ENCODE assay signal across 10 cellular contexts in the genomic region with DNA sequence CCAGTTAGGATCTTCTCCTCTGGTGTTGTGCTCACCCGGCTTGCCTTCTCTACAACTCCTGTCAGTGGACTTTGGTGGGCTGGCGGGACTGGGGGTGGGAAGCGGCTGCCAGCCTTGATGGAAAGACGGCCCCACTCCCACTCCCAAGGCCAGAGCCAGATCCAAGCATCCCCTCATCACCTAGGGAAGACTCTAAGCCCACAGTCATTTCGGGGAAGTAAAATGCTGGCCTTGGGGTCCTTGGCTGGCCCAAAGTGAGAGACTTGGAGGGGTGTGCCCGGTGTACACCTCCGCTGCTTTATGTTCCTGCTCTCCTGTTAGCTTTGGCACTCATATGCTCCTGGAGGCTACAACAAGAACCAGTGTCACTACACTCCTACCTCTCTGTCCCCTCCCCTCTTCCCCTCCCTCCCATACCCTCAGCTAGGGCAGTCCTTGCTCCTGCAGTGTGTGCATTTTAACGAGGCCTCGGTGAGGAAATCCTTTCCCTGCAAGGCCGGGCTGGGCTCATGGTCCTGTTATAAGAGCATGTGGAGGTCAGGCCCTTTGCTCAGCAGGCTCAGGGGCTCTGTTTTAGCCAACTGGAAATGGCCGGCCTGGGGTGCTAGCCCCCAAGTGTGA. TPM values are rescaled to one million over a fixed set of nuclear protein-coding genes. Genes with fewer than 3 reads are reported as not detected.
DNase-seq lines count a peak whose midpoint lies in the region; ATAC-seq and TF ChIP-seq lines count a peak whose summit lies in the region.
"Had no signal": no experiment of that assay in that cellular context is flagged by ENCODE, and none has a peak within 500 bp of the region (broad histone marks: within the 10 kb centered on the region; RNA-seq: fewer than 3 reads in every experiment).

No MANE protein-coding gene starts in this region.

- H4K8ac ChIP-seq in neuronal stem cell (ENCODE audit: low read depth, low read length) = no peak overlapping the region

- intact Hi-C loops in CD4-positive, alpha-beta T cell (cut with DNase I, micrococcal nuclease) = loop anchor here in 1 of 2 experiments (5.0 kb wide), 1 partner anchor 1223 kb away; no protein-coding TSS in a partner anchor
- intact Hi-C loops in activated T-helper 2 cell treated with anti-CD3 and anti-CD28 coated beads, Interferon-gamma antibody, Interleukin-2, Interleukin-4, amounts not matched to agents 10 μg/mL and 5 μg/mL and 100 μg/mL, durations not matched to agents 14 hours and 24 hours and 36 hours (cut with micrococcal nuclease) = no loop called here

- H2AK5ac ChIP-seq in neuronal stem cell (ENCODE audit: low read depth, low read length) = no peak overlapping the region

- H4K91ac ChIP-seq in neuronal stem cell (ENCODE audit: low read depth, low read length, poor library complexity) = no peak overlapping the region

- no peaks in the 10 kb centered on the region for H3K36me3 Mint-ChIP-seq in CD4-positive, alpha-beta T cell (ENCODE audit: low read depth)
- no peaks in the 10 kb centered on the region for H3K36me3 Mint-ChIP-seq in activated T-helper 2 cell treated with anti-CD3 and anti-CD28 coated beads, Interferon-gamma antibody, Interleukin-2, Interleukin-4, amounts not matched to agents 10 μg/mL and 5 μg/mL and 100 μg/mL, durations not matched to agents 14 hours and 24 hours and 36 hours (ENCODE audit: low read depth)

- POLR2A ChIA-PET in CD4-positive, alpha-beta T cell (lab: Charles Lee) = interaction anchor here (0.7 kb wide), 1 partner anchor 9 kb away, joined by 3 read pairs; no protein-coding TSS in a partner anchor

- H3K4me3 ChIP-seq in HFF-Myc (replicated peaks; ENCODE audit: low read depth, low read length) (peak overlapping the region; percentile 83), adipocyte (ENCODE audit: low read length) (peak overlapping the region; percentile 94), neuronal stem cell (ENCODE audit: low read length in 2 of 2) (no peak overlapping the region)
- H3K4me3 ChIP-seq: lung had no signal

- peak overlapping the region; percentile 78 for H2AFZ ChIP-seq in neuronal stem cell (ENCODE audit: low read length)

- no peak for TF ChIP-seq CTCF in CD4-positive, alpha-beta T cell (IDR thresholded peaks at IDR 0.05)
- no peak for TF ChIP-seq CTCF in HFF-Myc (IDR thresholded peaks at IDR 0.05; ENCODE audit: low read depth, low read length, missing control alignments)

- H3K4me2 ChIP-seq in neuronal stem cell (ENCODE audit: insufficient read depth, low read length, poor library complexity, severe bottlenecking) = no peak overlapping the region

- peaks cover 5% of the 10 kb centered on the region for H3K9me3 ChIP-seq in CD4-positive, alpha-beta T cell (ENCODE audit: control insufficient read depth, low read length)
- H3K9me3 ChIP-seq in adipocyte (ENCODE audit: control insufficient read depth, low read length) (no peaks in the 10 kb centered on the region), neuronal stem cell (replicated peaks in 1 of 2; ENCODE audit: control insufficient read depth in 2 of 2, insufficient read depth in 1 of 2, low read depth in 1 of 2, low read length in 2 of 2) (peaks cover 2 to 17% of the 10 kb centered on the region in 2 donors)

- peak overlapping the region; percentile 93 for H3K9ac ChIP-seq in adipocyte (ENCODE audit: low read length)
- H3K9ac ChIP-seq in neuronal stem cell (ENCODE audit: low read depth, low read length, poor library complexity) = no peak overlapping the region

- peaks cover 88% of the 10 kb centered on the region for H3K27me3 Mint-ChIP-seq in CD4-positive, alpha-beta T cell
- peaks cover 64% of the 10 kb centered on the region for H3K27me3 Mint-ChIP-seq in activated T-helper 2 cell treated with anti-CD3 and anti-CD28 coated beads, Interferon-gamma antibody, Interleukin-2, Interleukin-4, amounts not matched to agents 10 μg/mL and 5 μg/mL and 100 μg/mL, durations not matched to agents 14 hours and 24 hours and 36 hours (ENCODE audit: low read depth)

- H3K23ac ChIP-seq in neuronal stem cell (ENCODE audit: low read depth, low read length, poor library complexity) = no peak overlapping the region

- DNase-seq in CD4-positive, alpha-beta T cell = peak in 2 of 10 experiments; percentile 0 to 32
- DNase-seq in HFF-Myc (ENCODE audit: extremely low read depth, low read depth) = no peak
- no peak for DNase-seq in adipocyte (ENCODE audit: low read depth)
- DNase-seq in neuronal stem cell (ENCODE audit: low spot score) = no peak
- no peak for DNase-seq in caudate nucleus (lab: John Stamatoyannopoulos, UW)
- no peak for DNase-seq in hepatic stellate cell (ENCODE audit: low spot score)
- DNase-seq in activated T-helper 2 cell treated with anti-CD3 and anti-CD28 coated beads, Interferon-gamma antibody, Interleukin-2, Interleukin-4, amounts not matched to agents 10 μg/mL and 5 μg/mL and 100 μg/mL, durations not matched to agents 14 hours and 24 hours and 36 hours (ENCODE audit: low spot score) = no peak
- DNase-seq in midbrain (lab: John Stamatoyannopoulos, UW) = no peak
- DNase-seq: NCI-H226 had no signal

- H2BK120ac ChIP-seq in neuronal stem cell (ENCODE audit: low read depth, low read length) = no peak overlapping the region

- peaks cover 32% of the 10 kb centered on the region for H3K4me1 Mint-ChIP-seq in CD4-positive, alpha-beta T cell (ENCODE audit: low read depth)
- H3K4me1 Mint-ChIP-seq in activated T-helper 2 cell treated with anti-CD3 and anti-CD28 coated beads, Interferon-gamma antibody, Interleukin-2, Interleukin-4, amounts not matched to agents 10 μg/mL and 5 μg/mL and 100 μg/mL, durations not matched to agents 14 hours and 24 hours and 36 hours (ENCODE audit: low read depth) = peaks cover 2% of the 10 kb centered on the region

- no peak overlapping the region for H2BK12ac ChIP-seq in neuronal stem cell (ENCODE audit: low read length)

- H2BK15ac ChIP-seq in neuronal stem cell (ENCODE audit: low read length) = no peak overlapping the region

- no peaks in the 10 kb centered on the region for H3K79me1 ChIP-seq in neuronal stem cell (ENCODE audit: low read depth, low read length)

- no peaks in the 10 kb centered on the region for H3K36me3 ChIP-seq in adipocyte (ENCODE audit: control insufficient read depth, insufficient read depth, low read length, severe bottlenecking)
- no peaks in the 10 kb centered on the region for H3K36me3 ChIP-seq in neuronal stem cell (replicated peaks in 1 of 2; ENCODE audit: control insufficient read depth in 2 of 2, insufficient read depth in 2 of 2, low read length in 2 of 2)

- H3K4me3 Mint-ChIP-seq in CD4-positive, alpha-beta T cell = peak overlapping the region; percentile 65
- H3K4me3 Mint-ChIP-seq in activated T-helper 2 cell treated with anti-CD3 and anti-CD28 coated beads, Interferon-gamma antibody, Interleukin-2, Interleukin-4, amounts not matched to agents 10 μg/mL and 5 μg/mL and 100 μg/mL, durations not matched to agents 14 hours and 24 hours and 36 hours (ENCODE audit: low read depth) = no peak overlapping the region

- H3K4ac ChIP-seq in neuronal stem cell (ENCODE audit: low read length) = no peak overlapping the region

- H2BK5ac ChIP-seq in neuronal stem cell (ENCODE audit: low read length) = no peak overlapping the region

- peaks cover 95% of the 10 kb centered on the region for H3K27me3 ChIP-seq in CD4-positive, alpha-beta T cell (ENCODE audit: control insufficient read depth, insufficient read depth, low read length)
- H3K27me3 ChIP-seq in adipocyte (replicated peaks; ENCODE audit: control insufficient read depth, insufficient read depth, low read length) (no peaks in the 10 kb centered on the region), neuronal stem cell (ENCODE audit: control insufficient read depth in 3 of 3, insufficient read depth in 3 of 3, low read depth in 1 of 3, low read length in 3 of 3) (peaks cover 67 to 100% (median 92%) of the 10 kb centered on the region in 3 experiments)

- peaks cover 54% of the 10 kb centered on the region for H3K4me1 ChIP-seq in adipocyte (ENCODE audit: control insufficient read depth, insufficient read depth, low read length)
- H3K4me1 ChIP-seq in neuronal stem cell (ENCODE audit: control insufficient read depth in 2 of 2, insufficient read depth in 1 of 2, low read depth in 1 of 2, low read length in 2 of 2) = no peaks in the 10 kb centered on the region

- H3K27ac ChIP-seq in CD4-positive, alpha-beta T cell (ENCODE audit: low read depth, low read length) = no peak overlapping the region
- H3K27ac ChIP-seq in neuronal stem cell (replicated peaks; ENCODE audit: low read length) = no peak overlapping the region
- H3K27ac ChIP-seq in caudate nucleus (ENCODE audit: low read depth, low read length) = no peak overlapping the region

- no peak overlapping the region for H3K18ac ChIP-seq in neuronal stem cell (ENCODE audit: low read length)

- H3K14ac ChIP-seq in neuronal stem cell (ENCODE audit: low read length) = no peak overlapping the region

- CTCF ChIA-PET in CD4-positive, alpha-beta T cell (lab: Charles Lee) = interaction anchor here (0.9 kb wide), 1 partner anchor 24 kb away, joined by 3 read pairs; no protein-coding TSS in a partner anchor

- no peaks in the 10 kb centered on the region for H3K9me3 Mint-ChIP-seq in CD4-positive, alpha-beta T cell
- no peaks in the 10 kb centered on the region for H3K9me3 Mint-ChIP-seq in activated T-helper 2 cell treated with anti-CD3 and anti-CD28 coated beads, Interferon-gamma antibody, Interleukin-2, Interleukin-4, amounts not matched to agents 10 μg/mL and 5 μg/mL and 100 μg/mL, durations not matched to agents 14 hours and 24 hours and 36 hours

- WGBS in neuronal stem cell (ENCODE audit: extremely low coverage in 2 of 2, insufficient read length in 2 of 2, insufficient replicate concordance in 1 of 2), 2 donors = no CpG with 5 or more reads among the region's 11 CpGs

- no peak overlapping the region for H3K27ac Mint-ChIP-seq in CD4-positive, alpha-beta T cell
- H3K27ac Mint-ChIP-seq in activated T-helper 2 cell treated with anti-CD3 and anti-CD28 coated beads, Interferon-gamma antibody, Interleukin-2, Interleukin-4, amounts not matched to agents 10 μg/mL and 5 μg/mL and 100 μg/mL, durations not matched to agents 14 hours and 24 hours and 36 hours = no peak overlapping the region

- ATAC-seq in CD4-positive, alpha-beta T cell (ENCODE audit: poor library complexity) = no peak

RNA-seq across cellular contexts. Expression of a gene that starts 1.0 kb away (rescaled TPM):
- not detected for total RNA-seq in CD4-positive, alpha-beta T cell
- polyA plus RNA-seq in neuronal stem cell (2013, experiment 1 of 2) = not detected
- polyA plus RNA-seq in neuronal stem cell (2013, experiment 2 of 2) = not detected
- total RNA-seq in activated T-helper 2 cell treated with anti-CD3 and anti-CD28 coated beads, Interferon-gamma antibody, Interleukin-2, Interleukin-4, amounts not matched to agents 10 μg/mL and 5 μg/mL and 100 μg/mL, durations not matched to agents 14 hours and 24 hours and 36 hours = not detected in 2 replicates

RNA-seq across cellular contexts. Expression of a gene that starts 9.8 kb away (rescaled TPM):
- total RNA-seq in CD4-positive, alpha-beta T cell = not detected
- polyA plus RNA-seq in neuronal stem cell (2013, experiment 1 of 2) = not detected
- not detected for polyA plus RNA-seq in neuronal stem cell (2013, experiment 2 of 2)
- not detected in 2 replicates for total RNA-seq in activated T-helper 2 cell treated with anti-CD3 and anti-CD28 coated beads, Interferon-gamma antibody, Interleukin-2, Interleukin-4, amounts not matched to agents 10 μg/mL and 5 μg/mL and 100 μg/mL, durations not matched to agents 14 hours and 24 hours and 36 hours

RNA-seq across cellular contexts. Expression of a gene that starts 9.9 kb away (rescaled TPM):
- total RNA-seq in CD4-positive, alpha-beta T cell = not detected
- polyA plus RNA-seq in neuronal stem cell (2013, experiment 1 of 2) = not detected
- not detected for polyA plus RNA-seq in neuronal stem cell (2013, experiment 2 of 2)
- not detected in 2 replicates for total RNA-seq in activated T-helper 2 cell treated with anti-CD3 and anti-CD28 coated beads, Interferon-gamma antibody, Interleukin-2, Interleukin-4, amounts not matched to agents 10 μg/mL and 5 μg/mL and 100 μg/mL, durations not matched to agents 14 hours and 24 hours and 36 hours
- total RNA-seq: lung had no signal
- polyA plus RNA-seq: lung had no signal

RNA-seq across cellular contexts. Expression of a gene that starts 18.6 kb away (rescaled TPM):
- not detected for total RNA-seq in CD4-positive, alpha-beta T cell
- polyA plus RNA-seq in neuronal stem cell (2013, experiment 1 of 2) = not detected
- polyA plus RNA-seq in neuronal stem cell (2013, experiment 2 of 2) = not detected
- total RNA-seq in activated T-helper 2 cell treated with anti-CD3 and anti-CD28 coated beads, Interferon-gamma antibody, Interleukin-2, Interleukin-4, amounts not matched to agents 10 μg/mL and 5 μg/mL and 100 μg/mL, durations not matched to agents 14 hours and 24 hours and 36 hours = not detected in 2 replicates

RNA-seq across cellular contexts. Expression of a gene that starts 22.7 kb away (rescaled TPM):
- total RNA-seq in CD4-positive, alpha-beta T cell = not detected
- not detected for polyA plus RNA-seq in neuronal stem cell (2013, experiment 1 of 2)
- polyA plus RNA-seq in neuronal stem cell (2013, experiment 2 of 2) = not detected
- total RNA-seq in activated T-helper 2 cell treated with anti-CD3 and anti-CD28 coated beads, Interferon-gamma antibody, Interleukin-2, Interleukin-4, amounts not matched to agents 10 μg/mL and 5 μg/mL and 100 μg/mL, durations not matched to agents 14 hours and 24 hours and 36 hours = not detected in 2 replicates

Comparison
In these comparisons a context has a peak if more than half of its experiments do, and no peak if none do; other contexts are left out.
1. H3K4me3 ChIP-seq: peak in HFF-Myc (single experiment) and adipocyte (single experiment); none in neuronal stem cell (0 of 2).